18 cellular contexts compared by ENCODE assay signal in genomic region chr4:19615086-19615689, GRCh38.
DNase-seq lines count a peak whose midpoint lies in the region; ATAC-seq and TF ChIP-seq lines count a peak whose summit lies in the region.
"Had no signal": no experiment of that assay in that cellular context is flagged by ENCODE, and none has a peak within 500 bp of the region (broad histone marks: within the 10 kb centered on the region; RNA-seq: fewer than 3 reads in every experiment).

No MANE protein-coding gene starts in this region.

- H3K36me3 ChIP-seq in IMR-90 (ENCODE audit: control insufficient read depth, insufficient read depth, low read length): no peaks in the 10 kb centered on the region
- no peaks in the 10 kb centered on the region for H3K36me3 ChIP-seq in neuronal stem cell (replicated peaks in 1 of 2; ENCODE audit: control insufficient read depth in 2 of 2, insufficient read depth in 2 of 2, low read length in 2 of 2)
- no peaks in the 10 kb centered on the region for H3K36me3 ChIP-seq in mucosa of descending colon (ENCODE audit: low read depth)
- H3K36me3 ChIP-seq: BLaER1 had no signal

- H3K79me1 ChIP-seq in IMR-90 (ENCODE audit: low read depth in 1 of 2, low read length in 2 of 2) (no peaks in the 10 kb centered on the region), neuronal stem cell (ENCODE audit: low read depth, low read length) (no peaks in the 10 kb centered on the region)

- no peak overlapping the region for H3K4me3 ChIP-seq in IMR-90 (ENCODE audit: insufficient read depth, low read depth, low read length)
- no peak overlapping the region for H3K4me3 ChIP-seq in neuronal stem cell (ENCODE audit: low read length in 2 of 2)
- H3K4me3 ChIP-seq in mucosa of descending colon: no peak overlapping the region
- H3K4me3 ChIP-seq: BLaER1 had no signal

- H2AFZ ChIP-seq in IMR-90 (replicated peaks; ENCODE audit: low read length, poor library complexity) (peak overlapping the region; percentile 41), neuronal stem cell (ENCODE audit: low read length) (peak overlapping the region; percentile 7)

- no peak overlapping the region for H2BK120ac ChIP-seq in IMR-90 (ENCODE audit: low read depth, low read length)
- H2BK120ac ChIP-seq in neuronal stem cell (ENCODE audit: low read depth, low read length): no peak overlapping the region

- H3K9me1 ChIP-seq in IMR-90 (ENCODE audit: insufficient read depth, low read length): no peaks in the 10 kb centered on the region

- no peaks in the 10 kb centered on the region for H3K9me3 ChIP-seq in IMR-90 (ENCODE audit: control insufficient read depth, insufficient read depth, low read length)
- peaks cover 0 to 5% of the 10 kb centered on the region in 2 donors for H3K9me3 ChIP-seq in neuronal stem cell (replicated peaks in 1 of 2; ENCODE audit: control insufficient read depth in 2 of 2, insufficient read depth in 1 of 2, low read depth in 1 of 2, low read length in 2 of 2)
- H3K9me3 ChIP-seq in mucosa of descending colon: peaks cover 9% of the 10 kb centered on the region
- H3K9me3 ChIP-seq: SK-N-SH had no signal

- H2BK15ac ChIP-seq in IMR-90 (ENCODE audit: low read depth, low read length) (no peak overlapping the region), neuronal stem cell (ENCODE audit: low read length) (no peak overlapping the region)

- POLR2A ChIA-PET in IMR-90 (lab: Charles Lee; ENCODE audit: unreplicated experiment): no interaction called here

- H3K14ac ChIP-seq in IMR-90 (replicated peaks; ENCODE audit: low read depth, low read length): no peak overlapping the region
- H3K14ac ChIP-seq in neuronal stem cell (ENCODE audit: low read length): no peak overlapping the region

- H3K18ac ChIP-seq in IMR-90 (ENCODE audit: low read depth, low read length) (no peak overlapping the region), neuronal stem cell (ENCODE audit: low read length) (no peak overlapping the region)

- H3K9ac ChIP-seq in IMR-90 (ENCODE audit: low read depth, low read length): no peak overlapping the region
- H3K9ac ChIP-seq in neuronal stem cell (ENCODE audit: low read depth, low read length, poor library complexity): no peak overlapping the region
- H3K9ac ChIP-seq: BLaER1, SK-N-SH had no signal

- H3K4ac ChIP-seq in IMR-90 (ENCODE audit: low read depth, low read length) (no peak overlapping the region), neuronal stem cell (ENCODE audit: low read length) (no peak overlapping the region)

- H2AK9ac ChIP-seq in IMR-90 (replicated peaks; ENCODE audit: low read depth, low read length, poor library complexity): no peak overlapping the region

- H2AK5ac ChIP-seq in IMR-90 (ENCODE audit: low read depth, low read length) (no peak overlapping the region), neuronal stem cell (ENCODE audit: low read depth, low read length) (no peak overlapping the region)

- no peak overlapping the region for H4K91ac ChIP-seq in IMR-90 (ENCODE audit: insufficient read depth, low read depth, low read length)
- no peak overlapping the region for H4K91ac ChIP-seq in neuronal stem cell (ENCODE audit: low read depth, low read length, poor library complexity)

- 100% methylated on average over 1 of the region's 5 CpGs; no CpG with 5 or more reads in 1 of the 2 experiments for WGBS in IMR-90 (ENCODE audit: extremely low coverage in 2 of 2, insufficient read length in 1 of 2), 2 experiments
- WGBS in neuronal stem cell (ENCODE audit: extremely low coverage in 2 of 2, insufficient read length in 2 of 2, insufficient replicate concordance in 1 of 2), 2 donors: no CpG with 5 or more reads among the region's 5 CpGs

- no peak overlapping the region for H3K4me2 ChIP-seq in IMR-90 (ENCODE audit: low read depth, low read length)
- no peak overlapping the region for H3K4me2 ChIP-seq in neuronal stem cell (ENCODE audit: insufficient read depth, low read length, poor library complexity, severe bottlenecking)
- H3K4me2 ChIP-seq: BLaER1, SK-N-SH had no signal

- TF ChIP-seq POLR2A in IMR-90 (IDR thresholded peaks at IDR 0.05; ENCODE audit: low read depth, low read length): no peak

- peak; percentile 0 for DNase-seq in NCI-H146 (lab: John Stamatoyannopoulos, UW)
- DNase-seq in NCI-H146 treated with DMSO at 0.1 percent for 48 hours (lab: John Stamatoyannopoulos, UW; ENCODE audit: unreplicated experiment): no peak
- DNase-seq in IMR-90: no peak
- DNase-seq in NCI-H526 treated with DMSO at 0.1 percent for 48 hours (lab: John Stamatoyannopoulos, UW): peak; percentile 53
- DNase-seq in neuronal stem cell (ENCODE audit: low spot score): no peak
- no peak for DNase-seq in mucosa of descending colon
- DNase-seq: CD8-positive, alpha-beta T cell; HFFc6; KG1; NCI-H1092 treated with DMSO at 0.1 percent for 48 hours; NCI-H187 treated with DMSO at 0.1 percent for 48 hours; NCI-H82; SK-N-SH; T-helper 1 cell had no signal

- no peak overlapping the region for H4K5ac ChIP-seq in IMR-90 (ENCODE audit: low read depth, low read length)

- in situ Hi-C loops in IMR-90 (cut with MboI; ENCODE audit: low sequenced_read_pairs): no loop called here

- no peak overlapping the region for H4K8ac ChIP-seq in IMR-90 (ENCODE audit: low read depth in 2 of 2, low read length in 2 of 2)
- H4K8ac ChIP-seq in neuronal stem cell (ENCODE audit: low read depth, low read length): no peak overlapping the region

- TF ChIP-seq CTCF in IMR-90 (conservative IDR thresholded peaks at IDR 0.05; ENCODE audit: low read depth, low read length): no peak
- TF ChIP-seq CTCF in mucosa of descending colon (IDR thresholded peaks at IDR 0.05): no peak

- no peak overlapping the region for H3K56ac ChIP-seq in IMR-90 (ENCODE audit: extremely low read depth, insufficient read depth, low read length)

- no peak overlapping the region for H2BK20ac ChIP-seq in IMR-90 (ENCODE audit: low read depth, low read length)

- H3K27me3 ChIP-seq in IMR-90 (ENCODE audit: control insufficient read depth, insufficient read depth, low read length): no peaks in the 10 kb centered on the region
- no peaks in the 10 kb centered on the region for H3K27me3 ChIP-seq in neuronal stem cell (ENCODE audit: control insufficient read depth in 3 of 3, insufficient read depth in 3 of 3, low read depth in 1 of 3, low read length in 3 of 3)
- H3K27me3 ChIP-seq: BLaER1 had no signal

- H2BK5ac ChIP-seq in IMR-90 (ENCODE audit: low read depth, low read length, poor library complexity, severe bottlenecking) (no peak overlapping the region), neuronal stem cell (ENCODE audit: low read length) (no peak overlapping the region)

- no peak overlapping the region for H2BK12ac ChIP-seq in neuronal stem cell (ENCODE audit: low read length)

- intact Hi-C loops in IMR-90 (cut with micrococcal nuclease) (no loop called here), mucosa of descending colon (cut with DNase I, micrococcal nuclease) (no loop called here)

- H4K20me1 ChIP-seq in IMR-90 (ENCODE audit: insufficient read depth, low read length): no peaks in the 10 kb centered on the region
- H4K20me1 ChIP-seq: BLaER1 had no signal

- TF ChIP-seq RAD21 in IMR-90 (IDR thresholded peaks at IDR 0.05; ENCODE audit: low read length): no peak

- H3K4me1 ChIP-seq in IMR-90 (ENCODE audit: control insufficient read depth, insufficient read depth, low read length) (no peaks in the 10 kb centered on the region), neuronal stem cell (ENCODE audit: control insufficient read depth in 2 of 2, insufficient read depth in 1 of 2, low read depth in 1 of 2, low read length in 2 of 2) (no peaks in the 10 kb centered on the region), mucosa of descending colon (ENCODE audit: low read depth) (no peaks in the 10 kb centered on the region)

- no TSS peak for BruUV-seq in IMR-90 (replicated peaks; lab: Mats Ljungman, UMichigan)

- ATAC-seq in IMR-90 (ENCODE audit: low read depth): no peak
- no peak for ATAC-seq in GM19452 (IDR thresholded peaks at IDR 0.05; ENCODE audit: unreplicated experiment)
- ATAC-seq in mucosa of descending colon: no peak
- no peak for ATAC-seq in GM21423 (IDR thresholded peaks at IDR 0.05; ENCODE audit: unreplicated experiment)
- ATAC-seq: CD8-positive, alpha-beta T cell; Panc1 had no signal

- dilution Hi-C loops in IMR-90 (cut with HindIII; ENCODE audit: low sequenced_read_pairs, unreplicated experiment): no loop called here

- CTCF ChIA-PET in IMR-90 (lab: Yijun Ruan, JAX): no interaction called here

- H3K27ac ChIP-seq in IMR-90 (ENCODE audit: insufficient read depth, low read length): no peak overlapping the region
- no peak overlapping the region for H3K27ac ChIP-seq in neuronal stem cell (replicated peaks; ENCODE audit: low read length)
- H3K27ac ChIP-seq: BLaER1 had no signal

- H3K23ac ChIP-seq in IMR-90 (ENCODE audit: low read depth, low read length) (no peak overlapping the region), neuronal stem cell (ENCODE audit: low read depth, low read length, poor library complexity) (no peak overlapping the region)

TF ChIP-seq in IMR-90, 13 proteins besides CTCF, POLR2A, EP300 and RAD21:
- no peak for TF ChIP-seq MAZ (IDR thresholded peaks at IDR 0.05; ENCODE audit: borderline replicate concordance, low read depth, low read length)
- TF ChIP-seq MXI1 (IDR thresholded peaks at IDR 0.05; ENCODE audit: borderline replicate concordance, low read depth, low read length): no peak
- no peak for TF ChIP-seq ELK1 (IDR thresholded peaks at IDR 0.05; ENCODE audit: borderline replicate concordance, low read depth, low read length)
- TF ChIP-seq RCOR1 (IDR thresholded peaks at IDR 0.05; ENCODE audit: insufficient replicate concordance, low read length): no peak
- TF ChIP-seq SMC3 (IDR thresholded peaks at IDR 0.05; ENCODE audit: low read depth, low read length): no peak
- TF ChIP-seq BHLHE40 (IDR thresholded peaks at IDR 0.05; ENCODE audit: low read depth, low read length): no peak
- TF ChIP-seq FOS (IDR thresholded peaks at IDR 0.05; ENCODE audit: low read depth, low read length): no peak
TF ChIP-seq in IMR-90: peak in this region for 0.

Comparison
In these comparisons a context has a peak if more than half of its experiments do, and no peak if none do; other contexts are left out.
1. DNase-seq: peak in NCI-H146 (single experiment) and NCI-H526 treated with DMSO at 0.1 percent for 48 hours (single experiment); none in NCI-H146 treated with DMSO at 0.1 percent for 48 hours (single experiment), IMR-90 (single experiment), neuronal stem cell (single experiment) and mucosa of descending colon (0 of 3).